1 cellular context compared by ENCODE assay signal in the genomic region with DNA sequence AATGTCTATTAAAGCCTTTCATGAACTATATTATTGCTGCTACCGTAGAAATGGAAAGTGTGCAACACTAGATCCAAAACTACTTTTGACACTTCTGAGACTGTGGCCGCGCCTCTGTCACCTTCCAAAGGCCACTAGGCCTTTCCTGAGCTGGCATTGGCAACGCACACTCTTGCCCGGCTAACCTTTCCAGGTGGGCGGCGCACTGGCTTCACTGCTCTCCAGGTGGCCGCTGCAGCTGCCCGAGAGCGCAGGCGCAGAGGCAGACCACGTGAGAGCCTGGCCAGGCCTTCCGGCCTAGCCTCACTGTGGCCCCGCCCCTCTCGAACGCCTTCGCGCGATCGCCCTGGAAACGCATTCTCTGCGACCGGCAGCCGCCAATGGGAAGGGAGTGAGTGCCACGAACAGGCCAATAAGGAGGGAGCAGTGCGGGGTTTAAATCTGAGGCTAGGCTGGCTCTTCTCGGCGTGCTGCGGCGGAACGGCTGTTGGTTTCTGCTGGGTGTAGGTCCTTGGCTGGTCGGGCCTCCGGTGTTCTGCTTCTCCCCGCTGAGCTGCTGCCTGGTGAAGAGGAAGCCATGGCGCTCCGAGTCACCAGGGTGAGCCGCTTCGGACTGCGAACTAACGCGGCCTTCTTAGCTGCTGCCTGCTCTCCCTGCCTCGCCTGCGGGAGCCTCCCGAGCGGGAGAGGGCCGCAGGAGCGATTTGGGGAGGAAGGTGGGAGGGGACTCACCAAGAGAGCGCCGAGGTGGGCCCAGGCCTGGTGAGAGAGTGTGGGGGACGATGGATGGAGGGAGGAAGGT.
A peak's percentile ranks its signal among the peaks of the same experiment; 100 is the strongest.
TF ChIP-seq lines count a peak whose summit lies in the region.

Gene CCNB1 (plus strand): TSS at position 465 of the 802 bp plus-strand sequence. CDS start 113 bp downstream, at position 578.

TF ChIP-seq in K562, 482 proteins besides CTCF, POLR2A, EP300 and RAD21 (continued from another document and continues in another):
- TF ChIP-seq ZNF740 (CRISPR knock-in tag; IDR thresholded peaks at IDR 0.05) (peak; percentile 60; the same call in 1 of the 2 replicates), ZNF740 (tag; IDR thresholded peaks at IDR 0.05) (no peak), PCBP2 (IDR thresholded peaks at IDR 0.05; ENCODE audit: low read depth, low read length, poor library complexity, severe bottlenecking) (no peak), ZKSCAN8 (CRISPR knock-in tag; IDR thresholded peaks at IDR 0.05) (no peak), ZNF224 (CRISPR knock-in tag; IDR thresholded peaks at IDR 0.05) (no peak), NR3C1 (CRISPR knock-in tag; IDR thresholded peaks at IDR 0.05) (no peak), ZNF609 (CRISPR knock-in tag; IDR thresholded peaks at IDR 0.05; ENCODE audit: borderline replicate concordance) (peak; percentile 47), CBX3 (IDR thresholded peaks at IDR 0.05; ENCODE audit: borderline replicate concordance in 1 of 2, low read length in 2 of 2) (no peak; a peak in 1 of 3 replicates), PHB2 (IDR thresholded peaks at IDR 0.05; ENCODE audit: low read depth) (no peak), ZBTB33 (CRISPR knock-in tag; IDR thresholded peaks at IDR 0.05) (peak; percentile 68; the same call in 1 of the 2 replicates), MECOM (CRISPR knock-in tag; IDR thresholded peaks at IDR 0.05) (no peak), MTF1 (CRISPR knock-in tag; IDR thresholded peaks at IDR 0.05; ENCODE audit: borderline replicate concordance) (no peak), RFX1 (IDR thresholded peaks at IDR 0.05) (peak; percentile 94), ZNF444 (CRISPR knock-in tag; IDR thresholded peaks at IDR 0.05) (no peak), MAFG (tag; conservative IDR thresholded peaks at IDR 0.05) (no peak), MYBL2 (IDR thresholded peaks at IDR 0.05; ENCODE audit: low read depth) (peak; percentile 99), MYBL2 (CRISPR knock-in tag; IDR thresholded peaks at IDR 0.05; ENCODE audit: borderline replicate concordance) (peak; percentile 97; the same call in 1 of the 2 replicates), ZBTB8A (IDR thresholded peaks at IDR 0.05; ENCODE audit: partially characterized antibody) (no peak), ARID2 (IDR thresholded peaks at IDR 0.05) (peak; percentile 58; the same call in 1 of the 2 replicates), ZBTB5 (IDR thresholded peaks at IDR 0.05) (no peak), TAL1 (IDR thresholded peaks at IDR 0.05) (no peak), MTA3 (IDR thresholded peaks at IDR 0.05; ENCODE audit: borderline replicate concordance) (peak; percentile 49; the same call in 1 of the 2 replicates), RBFOX2 (IDR thresholded peaks at IDR 0.05; ENCODE audit: low read depth, low read length) (peak; percentile 99), ZNF12 (CRISPR knock-in tag; IDR thresholded peaks at IDR 0.05) (no peak), MYNN (IDR thresholded peaks at IDR 0.05) (0 out of 2 replicates have a peak, but pooled peaks have one; percentile 4), MYNN (CRISPR knock-in tag; IDR thresholded peaks at IDR 0.05) (no peak), NCOA1 (IDR thresholded peaks at IDR 0.05; ENCODE audit: low read depth) (no peak), NCOR1 (IDR thresholded peaks at IDR 0.05) (no peak), NFRKB (IDR thresholded peaks at IDR 0.05; ENCODE audit: low read depth) (peak; percentile 87), E2F8 (IDR thresholded peaks at IDR 0.05; ENCODE audit: low read depth, partially characterized antibody) (no peak), STAT5A (IDR thresholded peaks at IDR 0.05; ENCODE audit: borderline replicate concordance, low read length) (no peak), EP400 (IDR thresholded peaks at IDR 0.05) (peak; percentile 99), ZBTB7A (IDR thresholded peaks at IDR 0.05; ENCODE audit: borderline replicate concordance, control insufficient read depth, low read depth, low read length) (peak; percentile 14; the same call in 1 of the 2 replicates), GABPA (tag; conservative IDR thresholded peaks at IDR 0.05; ENCODE audit: low read depth) (peak; percentile 73), TEAD4 (IDR thresholded peaks at IDR 0.05; ENCODE audit: low read length) (no peak), TEAD4 (CRISPR knock-in tag; IDR thresholded peaks at IDR 0.05; ENCODE audit: borderline replicate concordance) (no peak), DPF2 (IDR thresholded peaks at IDR 0.05) (no peak), SMARCB1 (IDR thresholded peaks at IDR 0.05; ENCODE audit: insufficient read length, low read depth) (no peak), MLX (CRISPR knock-in tag; conservative IDR thresholded peaks at IDR 0.05) (no peak), KAT2B (IDR thresholded peaks at IDR 0.05; ENCODE audit: low read depth, low read length) (no peak), SLC30A9 (CRISPR knock-in tag; IDR thresholded peaks at IDR 0.05) (no peak), ZNF316 (IDR thresholded peaks at IDR 0.05) (no peak)
- TF ChIP-seq, protein P1, sequence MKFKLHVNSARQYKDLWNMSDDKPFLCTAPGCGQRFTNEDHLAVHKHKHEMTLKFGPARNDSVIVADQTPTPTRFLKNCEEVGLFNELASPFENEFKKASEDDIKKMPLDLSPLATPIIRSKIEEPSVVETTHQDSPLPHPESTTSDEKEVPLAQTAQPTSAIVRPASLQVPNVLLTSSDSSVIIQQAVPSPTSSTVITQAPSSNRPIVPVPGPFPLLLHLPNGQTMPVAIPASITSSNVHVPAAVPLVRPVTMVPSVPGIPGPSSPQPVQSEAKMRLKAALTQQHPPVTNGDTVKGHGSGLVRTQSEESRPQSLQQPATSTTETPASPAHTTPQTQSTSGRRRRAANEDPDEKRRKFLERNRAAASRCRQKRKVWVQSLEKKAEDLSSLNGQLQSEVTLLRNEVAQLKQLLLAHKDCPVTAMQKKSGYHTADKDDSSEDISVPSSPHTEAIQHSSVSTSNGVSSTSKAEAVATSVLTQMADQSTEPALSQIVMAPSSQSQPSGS (CRISPR knock-in tag; IDR thresholded peaks at IDR 0.05) = no peak
- TF ChIP-seq, protein P2, sequence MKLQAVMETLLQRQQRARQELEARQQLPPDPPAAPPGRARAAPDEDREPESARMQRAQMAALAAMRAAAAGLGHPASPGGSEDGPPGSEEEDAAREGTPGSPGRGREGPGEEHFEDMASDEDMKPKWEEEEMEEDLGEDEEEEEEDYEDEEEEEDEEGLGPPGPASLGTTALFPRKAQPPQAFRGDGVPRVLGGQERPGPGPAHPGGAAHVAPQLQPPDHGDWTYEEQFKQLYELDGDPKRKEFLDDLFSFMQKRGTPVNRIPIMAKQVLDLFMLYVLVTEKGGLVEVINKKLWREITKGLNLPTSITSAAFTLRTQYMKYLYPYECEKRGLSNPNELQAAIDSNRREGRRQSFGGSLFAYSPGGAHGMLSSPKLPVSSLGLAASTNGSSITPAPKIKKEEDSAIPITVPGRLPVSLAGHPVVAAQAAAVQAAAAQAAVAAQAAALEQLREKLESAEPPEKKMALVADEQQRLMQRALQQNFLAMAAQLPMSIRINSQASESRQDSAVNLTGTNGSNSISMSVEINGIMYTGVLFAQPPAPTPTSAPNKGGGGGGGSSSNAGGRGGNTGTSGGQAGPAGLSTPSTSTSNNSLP (IDR thresholded peaks at IDR 0.05; ENCODE audit: borderline replicate concordance, low read depth, low read length) = no peak
- TF ChIP-seq, protein P3, sequence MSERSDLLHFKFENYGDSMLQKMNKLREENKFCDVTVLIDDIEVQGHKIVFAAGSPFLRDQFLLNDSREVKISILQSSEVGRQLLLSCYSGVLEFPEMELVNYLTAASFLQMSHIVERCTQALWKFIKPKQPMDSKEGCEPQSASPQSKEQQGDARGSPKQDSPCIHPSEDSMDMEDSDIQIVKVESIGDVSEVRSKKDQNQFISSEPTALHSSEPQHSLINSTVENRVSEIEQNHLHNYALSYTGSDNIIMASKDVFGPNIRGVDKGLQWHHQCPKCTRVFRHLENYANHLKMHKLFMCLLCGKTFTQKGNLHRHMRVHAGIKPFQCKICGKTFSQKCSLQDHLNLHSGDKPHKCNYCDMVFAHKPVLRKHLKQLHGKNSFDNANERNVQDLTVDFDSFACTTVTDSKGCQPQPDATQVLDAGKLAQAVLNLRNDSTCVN (CRISPR knock-in tag; IDR thresholded peaks at IDR 0.05) = no peak
